In the genomic region with DNA sequence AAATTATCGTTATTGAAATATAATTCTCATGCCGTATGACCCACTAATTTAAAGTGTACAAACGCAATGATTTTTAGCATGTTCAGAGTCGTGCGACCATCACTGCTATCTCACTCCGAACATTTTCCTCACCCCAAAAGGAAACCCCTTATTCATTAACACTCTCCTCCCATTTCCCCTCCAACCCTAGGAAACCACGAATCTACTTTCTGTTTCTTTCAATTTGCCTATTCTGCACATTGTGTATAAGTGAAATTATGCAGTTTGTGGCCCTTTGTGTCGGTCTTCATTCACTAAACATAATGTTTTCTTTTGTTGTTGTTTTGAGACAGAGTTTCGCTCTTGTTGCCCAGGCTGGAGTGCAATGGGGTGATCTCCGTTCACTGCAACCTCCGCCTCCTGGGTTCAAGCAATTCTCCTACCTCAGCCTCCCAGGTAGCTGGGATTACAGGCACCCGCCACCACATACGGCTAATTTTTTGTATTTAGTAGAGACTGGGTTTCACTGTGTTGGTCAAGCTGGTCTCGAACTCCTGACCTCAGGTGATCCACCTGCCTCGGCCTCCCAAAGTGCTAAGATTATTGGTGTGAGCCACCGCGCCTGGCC, we compare ENCODE assay signal across 10 cellular contexts.
DNase-seq lines count a peak whose midpoint lies in the region; ATAC-seq lines count a peak whose summit lies in the region.
"Had no signal": no experiment of that assay in that cellular context is flagged by ENCODE, and none has a peak within 500 bp of the region (broad histone marks: within the 10 kb centered on the region; RNA-seq: fewer than 3 reads in every experiment).

No MANE protein-coding gene starts in this region.

- no peaks in the 10 kb centered on the region for H3K27me3 Mint-ChIP-seq in activated T-helper 1 cell treated with anti-CD3 and anti-CD28 coated beads, Interleukin-12 subunit alpha, Interleukin-12 subunit beta, Interleukin-2, Interleukin-4 antibody, amounts not matched to agents 30 ng/mL and 10 ng/mL and 1 ng/mL, durations not matched to agents 14 hours and 24 hours and 36 hours (ENCODE audit: insufficient read depth)
- H3K27me3 Mint-ChIP-seq in natural killer cell treated with Interleukin-12 subunit alpha and Interleukin-12 subunit beta and Interleukin-15 and Interleukin-18, amount 100 ng/mL, for 72 hours, result peaks cover 0 to 7% of the 10 kb centered on the region in 2 donors

- H3K36me3 Mint-ChIP-seq in activated T-helper 1 cell treated with anti-CD3 and anti-CD28 coated beads, Interleukin-12 subunit alpha, Interleukin-12 subunit beta, Interleukin-2, Interleukin-4 antibody, amounts not matched to agents 30 ng/mL and 10 ng/mL and 1 ng/mL, durations not matched to agents 14 hours and 24 hours and 36 hours (ENCODE audit: low read depth), result no peaks in the 10 kb centered on the region
- no peaks in the 10 kb centered on the region for H3K36me3 Mint-ChIP-seq in natural killer cell treated with Interleukin-12 subunit alpha and Interleukin-12 subunit beta and Interleukin-15 and Interleukin-18, amount 100 ng/mL, for 72 hours

- intact Hi-C loops in activated T-helper 1 cell treated with anti-CD3 and anti-CD28 coated beads, Interleukin-12 subunit alpha, Interleukin-12 subunit beta, Interleukin-2, Interleukin-4 antibody, amounts not matched to agents 30 ng/mL and 10 ng/mL and 1 ng/mL, durations not matched to agents 14 hours and 24 hours and 36 hours (cut with micrococcal nuclease), result no loop called here

- H3K27ac Mint-ChIP-seq in activated T-helper 1 cell treated with anti-CD3 and anti-CD28 coated beads, Interleukin-12 subunit alpha, Interleukin-12 subunit beta, Interleukin-2, Interleukin-4 antibody, amounts not matched to agents 30 ng/mL and 10 ng/mL and 1 ng/mL, durations not matched to agents 14 hours and 24 hours and 36 hours, result no peak overlapping the region
- H3K27ac Mint-ChIP-seq in natural killer cell treated with Interleukin-12 subunit alpha and Interleukin-12 subunit beta and Interleukin-15 and Interleukin-18, amount 100 ng/mL, for 72 hours, result peak overlapping the region; percentile 55 to 72

- peaks cover 42% of the 10 kb centered on the region for H3K4me1 Mint-ChIP-seq in activated T-helper 1 cell treated with anti-CD3 and anti-CD28 coated beads, Interleukin-12 subunit alpha, Interleukin-12 subunit beta, Interleukin-2, Interleukin-4 antibody, amounts not matched to agents 30 ng/mL and 10 ng/mL and 1 ng/mL, durations not matched to agents 14 hours and 24 hours and 36 hours (ENCODE audit: low read depth)
- H3K4me1 Mint-ChIP-seq in natural killer cell treated with Interleukin-12 subunit alpha and Interleukin-12 subunit beta and Interleukin-15 and Interleukin-18, amount 100 ng/mL, for 72 hours (ENCODE audit: low read depth in 2 of 2), result peaks cover 26 to 30% of the 10 kb centered on the region in 2 donors

- DNase-seq in GDM1 (lab: John Stamatoyannopoulos, UW), result peak; percentile 19
- DNase-seq in activated T-helper 1 cell treated with anti-CD3 and anti-CD28 coated beads, Interleukin-12 subunit alpha, Interleukin-12 subunit beta, Interleukin-2, Interleukin-4 antibody, amounts not matched to agents 30 ng/mL and 10 ng/mL and 1 ng/mL, durations not matched to agents 14 hours and 24 hours and 36 hours (ENCODE audit: low spot score), result no peak
- DNase-seq in natural killer cell treated with Interleukin-12 subunit alpha and Interleukin-12 subunit beta and Interleukin-15 and Interleukin-18, amount 100 ng/mL, for 72 hours (ENCODE audit: low spot score), result no peak
- no peak for DNase-seq in SIG-M5 (lab: John Stamatoyannopoulos, UW)
- no peak for DNase-seq in islet precursor cell
- DNase-seq: NCI-H526 had no signal

- H3K4me3 Mint-ChIP-seq in activated T-helper 1 cell treated with anti-CD3 and anti-CD28 coated beads, Interleukin-12 subunit alpha, Interleukin-12 subunit beta, Interleukin-2, Interleukin-4 antibody, amounts not matched to agents 30 ng/mL and 10 ng/mL and 1 ng/mL, durations not matched to agents 14 hours and 24 hours and 36 hours, result peak overlapping the region; percentile 1
- H3K4me3 Mint-ChIP-seq in natural killer cell treated with Interleukin-12 subunit alpha and Interleukin-12 subunit beta and Interleukin-15 and Interleukin-18, amount 100 ng/mL, for 72 hours, result peak overlapping the region; percentile 86

- ATAC-seq in GM21529 (IDR thresholded peaks at IDR 0.05; ENCODE audit: unreplicated experiment) (peak; percentile 58), GM21515 (IDR thresholded peaks at IDR 0.05; ENCODE audit: unreplicated experiment) (no peak), GM18870 (IDR thresholded peaks at IDR 0.05; ENCODE audit: unreplicated experiment) (no peak)
- peak; percentile 82 for ATAC-seq in natural killer cell treated with Interleukin-12 subunit alpha and Interleukin-12 subunit beta and Interleukin-15 and Interleukin-18, amount 100 ng/mL, for 72 hours
- ATAC-seq: left colon had no signal

- H3K9me3 Mint-ChIP-seq in activated T-helper 1 cell treated with anti-CD3 and anti-CD28 coated beads, Interleukin-12 subunit alpha, Interleukin-12 subunit beta, Interleukin-2, Interleukin-4 antibody, amounts not matched to agents 30 ng/mL and 10 ng/mL and 1 ng/mL, durations not matched to agents 14 hours and 24 hours and 36 hours, result no peaks in the 10 kb centered on the region
- H3K9me3 Mint-ChIP-seq in natural killer cell treated with Interleukin-12 subunit alpha and Interleukin-12 subunit beta and Interleukin-15 and Interleukin-18, amount 100 ng/mL, for 72 hours, result no peaks in the 10 kb centered on the region

Comparison
In these comparisons a context has a peak if more than half of its experiments do, and no peak if none do; other contexts are left out.
1. ATAC-seq: peak in GM21529 (single experiment) and natural killer cell treated with Interleukin-12 subunit alpha and Interleukin-12 subunit beta and Interleukin-15 and Interleukin-18, amount 100 ng/mL, for 72 hours (2 of 2); none in GM21515 (single experiment) and GM18870 (single experiment).